In genomic region chr2:196239622-196240587, GRCh38 we compare ENCODE assay signal across 8 cellular contexts.
DNase-seq lines count a peak whose midpoint lies in the region; ATAC-seq, FAIRE-seq and TF ChIP-seq lines count a peak whose summit lies in the region.

No MANE protein-coding gene starts in this region.

- H3K27me3 ChIP-seq in OCI-LY1 (ENCODE audit: insufficient read depth, low read length) (no peaks in the 10 kb centered on the region), foreskin keratinocyte (no peaks in the 10 kb centered on the region), skeletal muscle satellite cell (ENCODE audit: control insufficient read depth, insufficient read depth, low read length) (no peaks in the 10 kb centered on the region)

- no peaks in the 10 kb centered on the region for H4K20me1 ChIP-seq in OCI-LY1 (ENCODE audit: insufficient read depth, low read length)

- peak overlapping the region; percentile 57 for H3K4me2 ChIP-seq in OCI-LY1 (ENCODE audit: low read length)
- H3K4me2 ChIP-seq in skeletal muscle satellite cell (ENCODE audit: low read length) = no peak overlapping the region

- peak; percentile 68 for ATAC-seq in GM18508 (IDR thresholded peaks at IDR 0.05; ENCODE audit: insufficient read depth, unreplicated experiment)
- ATAC-seq in HG02870 (IDR thresholded peaks at IDR 0.05; ENCODE audit: unreplicated experiment) = peak; percentile 74
- peak; percentile 95 for ATAC-seq in foreskin keratinocyte

- H3K9ac ChIP-seq in OCI-LY1 (ENCODE audit: low read length) (peak overlapping the region; percentile 50), skeletal muscle satellite cell (ENCODE audit: low read depth, low read length) (peak overlapping the region; percentile 54)

- FAIRE-seq in D721Med (lab: Jason Lieb, UNC) = no peak

- H3K9me3 ChIP-seq in OCI-LY1 (ENCODE audit: low read length) = 0 out of 2 replicates have a peak, but pooled peaks cover 6% of the 10 kb centered on the region
- no peaks in the 10 kb centered on the region for H3K9me3 ChIP-seq in skeletal muscle satellite cell (replicated peaks; ENCODE audit: low read length)

- peak overlapping the region; percentile 20 for H3K4me3 ChIP-seq in OCI-LY1 (ENCODE audit: low read depth, low read length, poor library complexity, severe bottlenecking)
- H3K4me3 ChIP-seq in skeletal muscle satellite cell (ENCODE audit: low read length) = no peak overlapping the region

- peak; percentile 65 for DNase-seq in activated T-cell treated with anti-CD3 and anti-CD28 coated beads for 4 hours
- DNase-seq in foreskin keratinocyte = peak; percentile 87 to 89
- DNase-seq in NCI-H1417 (lab: John Stamatoyannopoulos, UW) = no peak
- no peak for DNase-seq in D721Med (ENCODE audit: insufficient read length, low spot score)

- H3F3A ChIP-seq in OCI-LY1 (ENCODE audit: insufficient read depth, low read length) = no peaks in the 10 kb centered on the region

- no peak overlapping the region for H2AFZ ChIP-seq in OCI-LY1 (ENCODE audit: low read length)

- TF ChIP-seq CTCF in OCI-LY1 (IDR thresholded peaks at IDR 0.05; ENCODE audit: low read length) = peak; percentile 16; the same call in 1 of the 2 replicates
- TF ChIP-seq CTCF in foreskin keratinocyte (conservative IDR thresholded peaks at IDR 0.05) = peak; percentile 24
- TF ChIP-seq CTCF in D721Med (IDR thresholded peaks at IDR 0.05; ENCODE audit: insufficient read depth, missing control alignments) = no peak

- no peaks in the 10 kb centered on the region for H3K9me2 ChIP-seq in OCI-LY1 (ENCODE audit: low read depth, low read length)

- peak overlapping the region; percentile 96 for H3K27ac ChIP-seq in OCI-LY1 (ENCODE audit: low read depth, low read length, poor library complexity, severe bottlenecking)
- H3K27ac ChIP-seq in foreskin keratinocyte = peak overlapping the region; percentile 84

- H3K79me2 ChIP-seq in OCI-LY1 (ENCODE audit: insufficient read depth, low read length) = no peaks in the 10 kb centered on the region

- H3K4me1 ChIP-seq in OCI-LY1 (ENCODE audit: insufficient read depth, low read length, severe bottlenecking) (peaks cover 51% of the 10 kb centered on the region), foreskin keratinocyte (peaks cover 30% of the 10 kb centered on the region), skeletal muscle satellite cell (ENCODE audit: control insufficient read depth, insufficient read depth, low read length) (peaks cover 41% of the 10 kb centered on the region)

- H3K36me3 ChIP-seq in OCI-LY1 (ENCODE audit: insufficient read depth, low read length) (no peaks in the 10 kb centered on the region), skeletal muscle satellite cell (ENCODE audit: insufficient read depth, low read length) (peaks cover 7% of the 10 kb centered on the region)

Comparison
In these comparisons a context has a peak if more than half of its experiments do, and no peak if none do; other contexts are left out.
1. DNase-seq: peak in activated T-cell treated with anti-CD3 and anti-CD28 coated beads for 4 hours (single experiment) and foreskin keratinocyte (2 of 2); none in NCI-H1417 (0 of 3) and D721Med (single experiment).
2. Peak in every context shown above with its lines, with median percentiles within 50 percentile points of each other: ATAC-seq.